In the genomic region with DNA sequence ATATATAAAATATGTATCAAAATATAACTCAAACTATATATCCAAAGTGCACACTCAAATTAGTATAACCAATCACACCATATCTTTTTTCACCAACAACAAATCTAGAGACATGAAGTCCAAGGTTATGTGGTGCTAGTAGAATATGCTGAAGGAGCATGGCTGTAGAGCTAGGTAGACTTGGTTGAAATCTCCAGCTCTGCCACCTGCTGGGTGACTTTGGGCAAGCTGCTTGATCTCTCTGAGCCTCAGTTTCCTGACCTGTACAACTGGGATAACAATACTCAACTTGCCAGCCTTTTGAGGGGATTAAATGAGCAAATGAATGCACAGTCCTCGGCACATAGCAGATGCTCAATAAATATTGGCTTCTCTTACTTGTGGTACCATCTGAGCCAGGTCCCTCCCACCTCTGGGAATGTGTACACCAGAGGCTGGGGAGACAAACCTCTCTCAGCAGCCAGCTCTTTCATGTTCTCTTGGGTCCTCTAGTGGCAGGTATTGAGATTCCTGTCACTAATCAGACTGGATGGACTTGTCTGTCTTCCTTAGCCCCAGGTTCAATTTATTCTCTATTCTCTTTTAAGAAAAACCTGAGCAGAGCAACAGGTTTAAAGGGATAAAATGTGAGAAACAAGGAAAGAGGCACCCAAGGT, we compare ENCODE assay signal across 8 cellular contexts.
A peak's percentile ranks its signal among the peaks of the same experiment; 100 is the strongest.
DNase-seq lines count a peak whose midpoint lies in the region; ATAC-seq and TF ChIP-seq lines count a peak whose summit lies in the region.

No MANE protein-coding gene starts in this region.

- intact Hi-C loops in Right ventricle myocardium inferior (cut with DNase I) (loop anchor here (10.0 kb wide), 1 partner anchor 390 kb away; no protein-coding TSS in a partner anchor), cardiac septum (cut with DNase I) (loop anchor here (5.0 kb wide), 1 partner anchor 282 kb away; no protein-coding TSS in a partner anchor), heart right ventricle (cut with DNase I) (loop anchor here in 5 of 10 donors (5.0 to 10.0 kb wide), 3 partner anchors 92 to 380 kb away; a partner anchor contains a TSS), upper lobe of right lung (cut with DNase I) (no loop called here)

- peak; percentile 72 for ATAC-seq in Right ventricle myocardium inferior
- peak; percentile 36 to 80 (median 76) for ATAC-seq in heart right ventricle
- peak; percentile 77 for ATAC-seq in upper lobe of right lung
- no peak for ATAC-seq in stimulated activated memory B cell treated with anti-CD40 and anti-IgM and Interleukin-4, amounts not matched to agents 10 μg/mL and 1 μg/mL and 100 μg/mL, for 72 hours
- ATAC-seq in GM18519 (IDR thresholded peaks at IDR 0.05; ENCODE audit: low FRiP score, unreplicated experiment): no peak

- no peak overlapping the region for H3K4me3 Mint-ChIP-seq in stimulated activated memory B cell treated with anti-CD40 and anti-IgM and Interleukin-4, amounts not matched to agents 10 μg/mL and 1 μg/mL and 100 μg/mL, for 72 hours

- H3K4me1 ChIP-seq in heart right ventricle (peaks cover 9 to 37% (median 27%) of the 10 kb centered on the region in 9 donors), upper lobe of right lung (peaks cover 3% of the 10 kb centered on the region)

- H3K27me3 Mint-ChIP-seq in stimulated activated memory B cell treated with anti-CD40 and anti-IgM and Interleukin-4, amounts not matched to agents 10 μg/mL and 1 μg/mL and 100 μg/mL, for 72 hours: no peaks in the 10 kb centered on the region

- no peaks in the 10 kb centered on the region for H3K36me3 Mint-ChIP-seq in stimulated activated memory B cell treated with anti-CD40 and anti-IgM and Interleukin-4, amounts not matched to agents 10 μg/mL and 1 μg/mL and 100 μg/mL, for 72 hours

- H3K4me3 ChIP-seq in heart right ventricle: no peak overlapping the region
- H3K4me3 ChIP-seq in upper lobe of right lung: no peak overlapping the region

- H3K9me3 Mint-ChIP-seq in stimulated activated memory B cell treated with anti-CD40 and anti-IgM and Interleukin-4, amounts not matched to agents 10 μg/mL and 1 μg/mL and 100 μg/mL, for 72 hours: no peaks in the 10 kb centered on the region

- H3K36me3 ChIP-seq in heart right ventricle (no peaks in the 10 kb centered on the region), upper lobe of right lung (no peaks in the 10 kb centered on the region)

- no peak overlapping the region for H3K27ac Mint-ChIP-seq in stimulated activated memory B cell treated with anti-CD40 and anti-IgM and Interleukin-4, amounts not matched to agents 10 μg/mL and 1 μg/mL and 100 μg/mL, for 72 hours

- peak overlapping the region in 7 of 10 donors; percentile 51 to 88 (median 75) for H3K27ac ChIP-seq in heart right ventricle
- H3K27ac ChIP-seq in upper lobe of right lung: no peak overlapping the region

- no peaks in the 10 kb centered on the region for H3K27me3 ChIP-seq in heart right ventricle
- no peaks in the 10 kb centered on the region for H3K27me3 ChIP-seq in upper lobe of right lung

- DNase-seq in Right ventricle myocardium inferior (ENCODE audit: missing footprints): no peak
- no peak for DNase-seq in cardiac septum (ENCODE audit: low spot score)
- DNase-seq in SW480 (ENCODE audit: low spot score): peak; percentile 72
- peak in 1 of 2 donors; percentile 50 for DNase-seq in heart right ventricle
- no peak for DNase-seq in upper lobe of right lung
- no peak for DNase-seq in NCI-H1105 (lab: John Stamatoyannopoulos, UW)

- H3K9me3 ChIP-seq in heart right ventricle (no peaks in the 10 kb centered on the region), upper lobe of right lung (no peaks in the 10 kb centered on the region)

- WGBS in heart right ventricle, 2 donors: 67 to 79% methylated on average over 1 of the region's 1 CpG

- peak; percentile 22 to 65 (median 50) for TF ChIP-seq CTCF in heart right ventricle (IDR thresholded peaks at IDR 0.05)
- peak; percentile 47 for TF ChIP-seq CTCF in upper lobe of right lung (IDR thresholded peaks at IDR 0.05)

- H3K4me1 Mint-ChIP-seq in stimulated activated memory B cell treated with anti-CD40 and anti-IgM and Interleukin-4, amounts not matched to agents 10 μg/mL and 1 μg/mL and 100 μg/mL, for 72 hours: no peaks in the 10 kb centered on the region

Comparison
In these comparisons a context has a peak if more than half of its experiments do, and no peak if none do; other contexts are left out.
1. ATAC-seq: peak in Right ventricle myocardium inferior (single experiment), heart right ventricle (8 of 8) and upper lobe of right lung (single experiment); none in stimulated activated memory B cell treated with anti-CD40 and anti-IgM and Interleukin-4, amounts not matched to agents 10 μg/mL and 1 μg/mL and 100 μg/mL, for 72 hours (single experiment) and GM18519 (single experiment).